In genomic region chr19:36514012-36514612, GRCh38 we compare ENCODE assay signal across 1 cellular context.
TF ChIP-seq lines count a peak whose summit lies in the region.

No MANE protein-coding gene starts in this region.

TF ChIP-seq in GM23338, 12 proteins besides CTCF, POLR2A, EP300 and RAD21 (continued from another document):
- TF ChIP-seq ZNF462 (CRISPR knock-in tag; IDR thresholded peaks at IDR 0.05): no peak
- TF ChIP-seq NANOG (IDR thresholded peaks at IDR 0.05; ENCODE audit: borderline replicate concordance): no peak
TF ChIP-seq in GM23338: peak in this region for 0.
